ENCODE assay signal across 30 cellular contexts in genomic region chr18:61085751-61086150, GRCh38.
"Had no signal": no experiment of that assay in that cellular context is flagged by ENCODE, and none has a peak within 500 bp of the region (broad histone marks: within the 10 kb centered on the region; RNA-seq: fewer than 3 reads in every experiment).

No MANE protein-coding gene starts in this region.

- H3K27ac ChIP-seq: esophagus muscularis mucosa, gastrocnemius medialis, hepatocyte, neural progenitor cell, parathyroid adenoma, psoas muscle, sigmoid colon, stomach, suprapubic skin, tibial artery had no signal

- FAIRE-seq: keratinocyte, small intestine had no signal

- DNase-seq: activated CD4-positive, alpha-beta memory T cell treated with anti-CD3 and anti-CD28 coated beads, Interleukin-2, amount 10 ng/mL, durations not matched to agents 7 days and 5 days; activated CD4-positive, alpha-beta T cell treated with anti-CD3 and anti-CD28 coated beads for 1 hour; activated CD4-positive, alpha-beta T cell treated with anti-CD3 and anti-CD28 coated beads, Interleukin-2, amount 10 ng/mL, durations not matched to agents 7 days and 5 days; activated CD8-positive, alpha-beta memory T cell treated with anti-CD3 and anti-CD28 coated beads, Interleukin-2, amount 10 ng/mL, durations not matched to agents 7 days and 5 days; activated naive CD8-positive, alpha-beta T cell treated with anti-CD3 and anti-CD28 coated beads, Interleukin-2, amount 50 U/mL, for 24 hours; activated T-cell treated with anti-CD3 and anti-CD28 coated beads, Interleukin-2, amount 50 U/mL, for 48 hours; caudate nucleus; effector CD4-positive, alpha-beta T cell; gastrocnemius medialis; glutamatergic neuron; left colon; naive thymus-derived CD8-positive, alpha-beta T cell; occipital lobe; psoas muscle; sigmoid colon; small intestine; stimulated activated CD4-positive, alpha-beta T cell treated with anti-CD3 and anti-CD28 coated beads, Interleukin-1b, Interleukin-23, amount 100 ng/mL, for 48 hours; stimulated activated CD4-positive, alpha-beta T cell treated with anti-CD3 and anti-CD28 coated beads, Interleukin-4, amount 100 ng/mL, for 4 hours; stimulated activated CD8-positive, alpha-beta memory T cell treated with anti-CD3 and anti-CD28 coated beads, Interleukin-4, amount 100 ng/mL, for 48 hours; stimulated activated naive B cell treated with anti-CD40 and anti-IgM and Interleukin-4, amounts not matched to agents 10 μg/mL and 1 μg/mL and 100 μg/mL, for 72 hours; stomach; T-helper 17 cell; T1000; tibial artery had no signal

- H3K4me3 ChIP-seq: esophagus muscularis mucosa, gastrocnemius medialis, hepatocyte, neural progenitor cell, psoas muscle, sigmoid colon, stomach, suprapubic skin, tibial artery had no signal

- H3K27me3 ChIP-seq: esophagus muscularis mucosa, gastrocnemius medialis, hepatocyte, neural progenitor cell, sigmoid colon, stomach, suprapubic skin, tibial artery had no signal
